12 cellular contexts compared by ENCODE assay signal in the genomic region with DNA sequence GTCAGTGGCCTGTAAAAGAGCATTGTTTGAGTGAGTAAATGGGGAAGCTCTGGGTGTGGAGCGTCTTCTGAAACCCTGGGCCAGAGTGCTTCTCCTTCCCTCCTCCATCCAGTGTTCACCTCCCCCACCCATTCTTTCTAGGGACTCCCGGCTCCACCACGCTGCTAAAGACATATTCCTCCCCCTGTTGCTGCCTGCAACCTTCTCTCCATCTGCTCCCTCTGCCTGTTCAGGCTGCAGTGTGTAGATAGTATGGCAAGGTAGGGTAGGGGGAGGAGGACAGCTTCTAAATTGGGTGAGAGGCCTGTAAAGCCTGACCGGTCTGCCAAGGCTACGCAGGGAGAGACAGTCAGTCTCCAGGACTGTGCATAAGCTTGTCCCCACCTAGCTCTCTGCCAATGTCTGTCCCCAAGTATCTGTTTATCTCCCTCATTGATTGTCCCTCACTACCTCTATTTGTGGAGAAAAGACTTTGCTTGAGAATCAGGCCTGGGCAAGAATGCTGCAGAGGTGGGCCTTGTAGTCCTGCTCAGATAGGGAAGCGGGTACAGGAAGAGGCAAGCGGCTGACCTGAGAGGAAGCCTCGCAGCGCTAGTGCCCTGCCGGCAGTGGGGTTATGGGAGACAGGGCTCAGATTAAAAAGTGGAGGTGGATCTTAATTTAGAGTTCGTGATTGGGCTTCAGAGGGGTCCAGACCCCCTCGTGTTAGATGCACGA. TPM values are rescaled to one million over a fixed set of nuclear protein-coding genes. Genes with fewer than 3 reads are reported as not detected.
A peak's percentile ranks its signal among the peaks of the same experiment; 100 is the strongest.
DNase-seq lines count a peak whose midpoint lies in the region; ATAC-seq, FAIRE-seq and TF ChIP-seq lines count a peak whose summit lies in the region.
"Had no signal": no experiment of that assay in that cellular context is flagged by ENCODE, and none has a peak within 500 bp of the region (broad histone marks: within the 10 kb centered on the region; RNA-seq: fewer than 3 reads in every experiment).

No MANE protein-coding gene starts in this region.

- no peak overlapping the region for H3K14ac ChIP-seq in H1 (ENCODE audit: insufficient read length)

- H2BK12ac ChIP-seq in H1 (ENCODE audit: low read depth, low read length): no peak overlapping the region

- no peak for FAIRE-seq in H1 (lab: Jason Lieb, UNC)
- FAIRE-seq: A549, G401.6 had no signal

- H3K9ac ChIP-seq in H1 (replicated peaks in 1 of 4; ENCODE audit: extremely low read depth in 1 of 4, low read depth in 3 of 4, low read length in 3 of 4): no peak overlapping the region; a peak in 1 of 7 replicates

- H3K18ac ChIP-seq in H1 (ENCODE audit: extremely low read depth, low read length): no peak overlapping the region

- 28% methylated on average over 13 of the region's 13 CpGs; no CpG with 5 or more reads in 1 of the 2 experiments for WGBS in H1 (ENCODE audit: extremely low coverage in 1 of 2, insufficient coverage in 1 of 2, insufficient read length in 1 of 2, insufficient replicate concordance in 2 of 2, low coverage in 1 of 2, low lambda C conversion rate in 2 of 2, missing lambda C conversion rate in 1 of 2), 2 experiments

- no peak overlapping the region for H3K23ac ChIP-seq in H1 (ENCODE audit: insufficient read length)

- peak overlapping the region; percentile 87 to 91 for H3K4me2 ChIP-seq in H1 (ENCODE audit: insufficient read depth in 1 of 2, low read depth in 2 of 2, low read length in 2 of 2)
- H3K4me2 ChIP-seq: A549 had no signal

- no peak overlapping the region for H3K56ac ChIP-seq in H1 (replicated peaks; ENCODE audit: insufficient read length, low read depth, low read length)

- no peaks in the 10 kb centered on the region for H3K9me3 ChIP-seq in H1 (ENCODE audit: insufficient read depth in 2 of 2, low read depth in 1 of 2, low read length in 1 of 2)
- H3K9me3 ChIP-seq: A549, HAP-1 had no signal

- TF ChIP-seq POLR2A in H1 (IDR thresholded peaks at IDR 0.05; ENCODE audit: control extremely low read depth in 1 of 2, low read depth in 2 of 2, low read length in 2 of 2): no peak

- H3K23me2 ChIP-seq in H1 (ENCODE audit: low read depth, low read length): peaks cover 9% of the 10 kb centered on the region

- no peak for TF ChIP-seq CTCF in H1 (IDR thresholded peaks at IDR 0.05; ENCODE audit: control extremely low read depth in 1 of 3, insufficient read depth in 1 of 3, low read depth in 1 of 3, low read length in 3 of 3)

- TF ChIP-seq EP300 in H1 (IDR thresholded peaks at IDR 0.05; ENCODE audit: borderline replicate concordance in 1 of 2, low read depth in 2 of 2, low read length in 2 of 2): no peak

- no peak overlapping the region for H3K4ac ChIP-seq in H1 (replicated peaks; ENCODE audit: insufficient read length, low read depth, low read length)

- no peak overlapping the region for H4K5ac ChIP-seq in H1 (ENCODE audit: insufficient read length, low read depth, low read length)

- H3K27ac ChIP-seq in H1 (ENCODE audit: low read depth, low read length): no peak overlapping the region
- H3K27ac ChIP-seq: A549 had no signal

- no peak overlapping the region for H2BK120ac ChIP-seq in H1 (replicated peaks; ENCODE audit: low read depth, low read length)

- no peak for ATAC-seq in HG03460 (IDR thresholded peaks at IDR 0.05; ENCODE audit: unreplicated experiment)
- ATAC-seq: A549 had no signal

- TF ChIP-seq RAD21 in H1 (IDR thresholded peaks at IDR 0.05 in 1 of 2, conservative IDR thresholded peaks at IDR 0.05 in 1 of 2; ENCODE audit: low read depth in 2 of 2, low read length in 2 of 2): no peak

- no peak overlapping the region for H4K91ac ChIP-seq in H1 (replicated peaks; ENCODE audit: insufficient read length, low read length)

- peaks cover 56% of the 10 kb centered on the region for H3K27me3 Mint-ChIP-seq in activated T-helper 1 cell treated with anti-CD3 and anti-CD28 coated beads, Interleukin-12 subunit alpha, Interleukin-12 subunit beta, Interleukin-2, Interleukin-4 antibody, amounts not matched to agents 30 ng/mL and 10 ng/mL and 1 ng/mL, durations not matched to agents 14 hours and 24 hours and 36 hours (ENCODE audit: insufficient read depth)

- H4K8ac ChIP-seq in H1 (ENCODE audit: extremely low read depth, insufficient read depth, low read length): no peak overlapping the region; the same call in 1 of the 2 replicates

- H3K4me1 Mint-ChIP-seq in activated T-helper 1 cell treated with anti-CD3 and anti-CD28 coated beads, Interleukin-12 subunit alpha, Interleukin-12 subunit beta, Interleukin-2, Interleukin-4 antibody, amounts not matched to agents 30 ng/mL and 10 ng/mL and 1 ng/mL, durations not matched to agents 14 hours and 24 hours and 36 hours (ENCODE audit: low read depth): no peaks in the 10 kb centered on the region

- H3K36me3 Mint-ChIP-seq in activated T-helper 1 cell treated with anti-CD3 and anti-CD28 coated beads, Interleukin-12 subunit alpha, Interleukin-12 subunit beta, Interleukin-2, Interleukin-4 antibody, amounts not matched to agents 30 ng/mL and 10 ng/mL and 1 ng/mL, durations not matched to agents 14 hours and 24 hours and 36 hours (ENCODE audit: low read depth): no peaks in the 10 kb centered on the region

- no peaks in the 10 kb centered on the region for H3K36me3 ChIP-seq in H1 (ENCODE audit: control insufficient read depth in 2 of 4, insufficient read depth in 4 of 4, low read length in 3 of 4)
- H3K36me3 ChIP-seq: HAP-1 had no signal

- H2AFZ ChIP-seq in H1 (ENCODE audit: low read length): peak overlapping the region; percentile 63; the same call in 1 of the 2 replicates

- POLR2A ChIA-PET in H1 (lab: Charles Lee; ENCODE audit: partially characterized antibody): interaction anchor here (1.1 kb wide), 1 partner anchor 13 kb away, joined by 4 read pairs; no protein-coding TSS in a partner anchor

- peak overlapping the region; percentile 38 to 77 (median 51); a peak in 7 of 8 replicates for H3K4me3 ChIP-seq in H1 (ENCODE audit: extremely low read depth in 1 of 4, insufficient read depth in 2 of 4, low read depth in 3 of 4, low read length in 4 of 4)
- H3K4me3 ChIP-seq: A549, HAP-1 had no signal

- H3K27ac Mint-ChIP-seq in activated T-helper 1 cell treated with anti-CD3 and anti-CD28 coated beads, Interleukin-12 subunit alpha, Interleukin-12 subunit beta, Interleukin-2, Interleukin-4 antibody, amounts not matched to agents 30 ng/mL and 10 ng/mL and 1 ng/mL, durations not matched to agents 14 hours and 24 hours and 36 hours: no peak overlapping the region

- H3K4me1 ChIP-seq in H1 (replicated peaks in 1 of 4; ENCODE audit: control insufficient read depth in 3 of 4, insufficient read depth in 4 of 4, low read length in 3 of 4): peaks cover 3 to 19% (median 5%) of the 10 kb centered on the region in 4 experiments
- H3K4me1 ChIP-seq: A549, HAP-1 had no signal

- H3K4me3 Mint-ChIP-seq in activated T-helper 1 cell treated with anti-CD3 and anti-CD28 coated beads, Interleukin-12 subunit alpha, Interleukin-12 subunit beta, Interleukin-2, Interleukin-4 antibody, amounts not matched to agents 30 ng/mL and 10 ng/mL and 1 ng/mL, durations not matched to agents 14 hours and 24 hours and 36 hours: no peak overlapping the region

- peaks cover 4 to 5% of the 10 kb centered on the region in 2 experiments for H4K20me1 ChIP-seq in H1 (replicated peaks in 1 of 2; ENCODE audit: control insufficient read depth in 1 of 2, insufficient read depth in 2 of 2, low read length in 2 of 2)

- no peak overlapping the region for H2AK5ac ChIP-seq in H1 (ENCODE audit: low read depth, low read length)

- CTCF ChIA-PET in H1 (lab: Charles Lee; ENCODE audit: partially characterized antibody): interaction anchor here (0.9 to 12.5 kb wide), 7 partner anchors 32 to 293 kb away, joined by 3 to 246 read pairs (median 3); no protein-coding TSS in a partner anchor

- DNase-seq in NCI-H1436 (lab: John Stamatoyannopoulos, UW): peak; percentile 12
- DNase-seq in NCI-H1436 treated with DMSO at 0.1 percent for 48 hours (lab: John Stamatoyannopoulos, UW): no peak
- peak; percentile 14 to 63 for DNase-seq in NCI-H446 (lab: John Stamatoyannopoulos, UW)
- peak in 1 of 2 experiments; percentile 55 for DNase-seq in H1 (ENCODE audit: low read depth in 1 of 2, low spot score in 2 of 2)
- DNase-seq in pons (ENCODE audit: low spot score): peak; percentile 32
- DNase-seq in activated T-helper 1 cell treated with anti-CD3 and anti-CD28 coated beads, Interleukin-12 subunit alpha, Interleukin-12 subunit beta, Interleukin-2, Interleukin-4 antibody, amounts not matched to agents 30 ng/mL and 10 ng/mL and 1 ng/mL, durations not matched to agents 14 hours and 24 hours and 36 hours (ENCODE audit: low spot score): no peak
- DNase-seq in posterior vena cava (ENCODE audit: low spot score): no peak
- DNase-seq: SW 1271 had no signal

- H3K27me3 ChIP-seq in H1 (replicated peaks in 1 of 4; ENCODE audit: control insufficient read depth in 3 of 4, extremely low read depth in 1 of 4, insufficient read depth in 3 of 4, low read length in 3 of 4): peaks cover 19 to 45% (median 35%) of the 10 kb centered on the region in 4 experiments

- peak overlapping the region; percentile 65; the same call in 1 of the 2 replicates for H2BK15ac ChIP-seq in H1 (ENCODE audit: low read length)

- intact Hi-C loops in activated T-helper 1 cell treated with anti-CD3 and anti-CD28 coated beads, Interleukin-12 subunit alpha, Interleukin-12 subunit beta, Interleukin-2, Interleukin-4 antibody, amounts not matched to agents 30 ng/mL and 10 ng/mL and 1 ng/mL, durations not matched to agents 14 hours and 24 hours and 36 hours (cut with micrococcal nuclease): no loop called here
- intact Hi-C loops in posterior vena cava (cut with DNase I): no loop called here

- no peak overlapping the region for H2BK5ac ChIP-seq in H1 (ENCODE audit: low read depth, low read length)

- no peak overlapping the region for H2BK20ac ChIP-seq in H1 (ENCODE audit: low read length)

- no peaks in the 10 kb centered on the region for H3K9me3 Mint-ChIP-seq in activated T-helper 1 cell treated with anti-CD3 and anti-CD28 coated beads, Interleukin-12 subunit alpha, Interleukin-12 subunit beta, Interleukin-2, Interleukin-4 antibody, amounts not matched to agents 30 ng/mL and 10 ng/mL and 1 ng/mL, durations not matched to agents 14 hours and 24 hours and 36 hours

- no peaks in the 10 kb centered on the region for H3K79me1 ChIP-seq in H1 (ENCODE audit: low read depth, low read length)

- H3K79me2 ChIP-seq in H1 (ENCODE audit: control insufficient read depth in 1 of 2, insufficient read depth in 2 of 2, low read length in 2 of 2): no peaks in the 10 kb centered on the region

RNA-seq across cellular contexts. Expression of gene SEZ6L, which starts 0.9 kb away (rescaled TPM):
- total RNA-seq in H1 (2021; fragmentation: NEBNext Ultra II Directional; extraction: Animal tissue kit (Norgen Biotek cat#: 25700)): 0.06 and 0.11 TPM in 2 replicates
- polyA plus RNA-seq in H1 (2011; rRNA removed): 0.20 and 0.33 TPM in 2 replicates
- 0.10 TPM for polyA plus RNA-seq in H1 (2011; cell fraction: cytosol; rRNA removed)
- polyA plus RNA-seq in H1 (2011; cell fraction: nucleus; rRNA removed): 0.39 TPM
- polyA plus RNA-seq in H1 (2012, experiment 1 of 2): 0.30 to 0.90 TPM (median 0.61 TPM) in 4 replicates
- polyA plus RNA-seq in H1 (2012, experiment 2 of 2): 0.10 TPM
- polyA plus RNA-seq in H1 (2013, experiment 1 of 2): 0.26 TPM
- 0.22 TPM for polyA plus RNA-seq in H1 (2013, experiment 2 of 2)
- polyA minus RNA-seq in H1 (2011; rRNA and poly(A)+ RNA removed): 0.28 and 0.63 TPM in 2 replicates
- not detected for polyA minus RNA-seq in H1 (2011; cell fraction: cytosol; rRNA and poly(A)+ RNA removed)
- polyA minus RNA-seq in H1 (2011; cell fraction: nucleus; rRNA and poly(A)+ RNA removed): not detected
- not detected in 2 replicates for total RNA-seq in activated T-helper 1 cell treated with anti-CD3 and anti-CD28 coated beads, Interleukin-12 subunit alpha, Interleukin-12 subunit beta, Interleukin-2, Interleukin-4 antibody, amounts not matched to agents 30 ng/mL and 10 ng/mL and 1 ng/mL, durations not matched to agents 14 hours and 24 hours and 36 hours
- total RNA-seq in posterior vena cava: under 1 TPM; 0.09 to 0.14 TPM
- polyA plus RNA-seq: A549 had no signal

Comparison
In these comparisons a context has a peak if more than half of its experiments do, and no peak if none do; other contexts are left out.
1. DNase-seq: peak in NCI-H1436 (single experiment), NCI-H446 (2 of 2) and pons (single experiment); none in NCI-H1436 treated with DMSO at 0.1 percent for 48 hours (single experiment), activated T-helper 1 cell treated with anti-CD3 and anti-CD28 coated beads, Interleukin-12 subunit alpha, Interleukin-12 subunit beta, Interleukin-2, Interleukin-4 antibody, amounts not matched to agents 30 ng/mL and 10 ng/mL and 1 ng/mL, durations not matched to agents 14 hours and 24 hours and 36 hours (single experiment) and posterior vena cava (single experiment).